In genomic region chr18:48828201-48828580, GRCh38 we compare ENCODE assay signal across 13 cellular contexts.
DNase-seq lines count a peak whose midpoint lies in the region; ATAC-seq and TF ChIP-seq lines count a peak whose summit lies in the region.
"Had no signal": no experiment of that assay in that cellular context is flagged by ENCODE, and none has a peak within 500 bp of the region (broad histone marks: within the 10 kb centered on the region; RNA-seq: fewer than 3 reads in every experiment).

No MANE protein-coding gene starts in this region.

- no peaks in the 10 kb centered on the region for H3K9me3 Mint-ChIP-seq in activated naive CD4-positive, alpha-beta T cell treated with anti-CD3 and anti-CD28 coated beads for 36 hours

- no peak for TF ChIP-seq CTCF in A673 (conservative IDR thresholded peaks at IDR 0.05; ENCODE audit: low read depth, low read length)
- TF ChIP-seq CTCF in esophagus muscularis mucosa (IDR thresholded peaks at IDR 0.05) = no peak
- TF ChIP-seq CTCF in parathyroid adenoma (IDR thresholded peaks at IDR 0.05) = no peak
- no peak for TF ChIP-seq CTCF in upper lobe of right lung (IDR thresholded peaks at IDR 0.05)

- no peak overlapping the region for H2AFZ ChIP-seq in Karpas-422 (ENCODE audit: low read length)
- peak overlapping the region; percentile 72 for H2AFZ ChIP-seq in parathyroid adenoma

- H3K9ac ChIP-seq in Karpas-422 (ENCODE audit: low read length) (peak overlapping the region; percentile 16; the same call in 1 of the 2 replicates), parathyroid adenoma (no peak overlapping the region)

- H3K36me3 ChIP-seq in A673 (ENCODE audit: insufficient read depth, low read length, poor library complexity, severe bottlenecking) = no peaks in the 10 kb centered on the region
- no peaks in the 10 kb centered on the region for H3K36me3 ChIP-seq in Karpas-422 (ENCODE audit: insufficient read depth, low read length)
- H3K36me3 ChIP-seq in esophagus muscularis mucosa = no peaks in the 10 kb centered on the region
- H3K36me3 ChIP-seq in parathyroid adenoma (ENCODE audit: control insufficient read depth, insufficient read depth, low read length) = no peaks in the 10 kb centered on the region
- H3K36me3 ChIP-seq in upper lobe of right lung = no peaks in the 10 kb centered on the region
- H3K36me3 ChIP-seq: neutrophil had no signal

- H3K79me2 ChIP-seq in Karpas-422 (ENCODE audit: low read length) (no peaks in the 10 kb centered on the region), parathyroid adenoma (peaks cover 2% of the 10 kb centered on the region)

- H3K4me3 Mint-ChIP-seq in activated naive CD4-positive, alpha-beta T cell treated with anti-CD3 and anti-CD28 coated beads for 36 hours = no peak overlapping the region

- peaks cover 58% of the 10 kb centered on the region for H3K4me1 ChIP-seq in A673 (ENCODE audit: insufficient read depth, low read length, poor library complexity, severe bottlenecking)
- H3K4me1 ChIP-seq in Karpas-422 (ENCODE audit: low read length) = peaks cover 37% of the 10 kb centered on the region
- H3K4me1 ChIP-seq in esophagus muscularis mucosa = peaks cover 53 to 69% (median 62%) of the 10 kb centered on the region in 4 donors
- H3K4me1 ChIP-seq in parathyroid adenoma = peaks cover 49% of the 10 kb centered on the region
- H3K4me1 ChIP-seq in upper lobe of right lung = peaks cover 26% of the 10 kb centered on the region

- 31% methylated on average over 4 of the region's 4 CpGs for WGBS in esophagus muscularis mucosa

- POLR2A ChIA-PET in A673 (lab: Charles Lee; ENCODE audit: low non-redundant PET) = no interaction called here

- H3K9me3 ChIP-seq in A673 (ENCODE audit: low read depth, low read length, poor library complexity, severe bottlenecking) (peaks cover 5% of the 10 kb centered on the region), Karpas-422 (ENCODE audit: low read length) (no peaks in the 10 kb centered on the region), esophagus muscularis mucosa (peaks cover 0 to 5% (median 0%) of the 10 kb centered on the region in 4 donors), parathyroid adenoma (ENCODE audit: control insufficient read depth, low read length) (no peaks in the 10 kb centered on the region), upper lobe of right lung (no peaks in the 10 kb centered on the region)
- H3K9me3 ChIP-seq: neutrophil had no signal

- 0 out of 2 replicates have a peak, but pooled peaks cover 3% of the 10 kb centered on the region for H4K20me1 ChIP-seq in Karpas-422 (ENCODE audit: insufficient read depth, low read depth, low read length)

- no TSS peak for BruUV-seq in A673 (replicated peaks; lab: Mats Ljungman, UMichigan)

- intact Hi-C loops in A673 (cut with micrococcal nuclease; ENCODE audit: unreplicated experiment) (no loop called here), esophagus muscularis mucosa (cut with DNase I) (loop anchor here (5.0 kb wide), 1 partner anchor 46 kb away; no protein-coding TSS in a partner anchor), upper lobe of right lung (cut with DNase I) (no loop called here)
- intact Hi-C loops in activated naive CD4-positive, alpha-beta T cell treated with anti-CD3 and anti-CD28 coated beads for 36 hours (cut with micrococcal nuclease) = no loop called here

- H3K27me3 Mint-ChIP-seq in activated naive CD4-positive, alpha-beta T cell treated with anti-CD3 and anti-CD28 coated beads for 36 hours (ENCODE audit: low read depth) = no peaks in the 10 kb centered on the region

- ATAC-seq in HG03342 (IDR thresholded peaks at IDR 0.05; ENCODE audit: unreplicated experiment) (no peak), upper lobe of right lung (no peak)

- CTCF ChIA-PET in A673 (lab: Charles Lee) = interaction anchor here (0.5 to 1.5 kb wide), 3 partner anchors 12 to 587 kb away, joined by 3 to 7 read pairs (median 3); no protein-coding TSS in a partner anchor
- CTCF ChIA-PET in activated naive CD4-positive, alpha-beta T cell treated with anti-CD3 and anti-CD28 coated beads for 36 hours (lab: Charles Lee) = interaction anchor here (0.5 to 1.0 kb wide), 3 partner anchors 49 to 71 kb away, joined by 3 to 6 read pairs (median 3); no protein-coding TSS in a partner anchor

- DNase-seq in A673 (ENCODE audit: low spot score) (no peak), Karpas-422 (no peak), esophagus muscularis mucosa (ENCODE audit: extremely low spot score) (no peak), upper lobe of right lung (no peak), DMS 273 (lab: John Stamatoyannopoulos, UW; ENCODE audit: unreplicated experiment) (no peak)
- no peak for DNase-seq in activated naive CD4-positive, alpha-beta T cell treated with anti-CD3 and anti-CD28 coated beads for 36 hours
- DNase-seq: AML-193; GF-D8; NCI-H1694 treated with DMSO at 0.1 percent for 48 hours; stimulated activated CD4-positive, alpha-beta T cell treated with anti-CD3 and anti-CD28 coated beads, Interleukin-4, amount 100 ng/mL, for 1 hour had no signal

- H3K9me2 ChIP-seq in Karpas-422 (replicated peaks; ENCODE audit: insufficient read depth, low read length) = no peaks in the 10 kb centered on the region

- no peaks in the 10 kb centered on the region for H3K36me3 Mint-ChIP-seq in activated naive CD4-positive, alpha-beta T cell treated with anti-CD3 and anti-CD28 coated beads for 36 hours (ENCODE audit: low read depth)

- TF ChIP-seq POLR2A in esophagus muscularis mucosa (IDR thresholded peaks at IDR 0.05; ENCODE audit: low read depth) = no peak

- H3K27ac ChIP-seq in A673 (ENCODE audit: low read depth, low read length, poor library complexity, severe bottlenecking) (peak overlapping the region; percentile 28), Karpas-422 (ENCODE audit: low read length) (no peak overlapping the region), esophagus muscularis mucosa (replicated peaks in 1 of 4) (peak overlapping the region; percentile 38 to 70 (median 50)), parathyroid adenoma (peak overlapping the region; percentile 85), upper lobe of right lung (no peak overlapping the region)
- H3K27ac ChIP-seq: neutrophil had no signal

- no peak for TF ChIP-seq EP300 in esophagus muscularis mucosa (IDR thresholded peaks at IDR 0.05)

- H3K4me2 ChIP-seq in Karpas-422 (ENCODE audit: low read depth, low read length, poor library complexity, severe bottlenecking) = peak overlapping the region; percentile 4
- peak overlapping the region; percentile 36 for H3K4me2 ChIP-seq in parathyroid adenoma (ENCODE audit: low read length)

- H3K27me3 ChIP-seq in A673 (replicated peaks; ENCODE audit: insufficient read depth, low read depth, low read length, poor library complexity) = no peaks in the 10 kb centered on the region
- H3K27me3 ChIP-seq in Karpas-422 (ENCODE audit: low read length) = no peaks in the 10 kb centered on the region
- H3K27me3 ChIP-seq in esophagus muscularis mucosa = no peaks in the 10 kb centered on the region
- H3K27me3 ChIP-seq in parathyroid adenoma (ENCODE audit: control insufficient read depth, insufficient read depth, low read length) = no peaks in the 10 kb centered on the region
- no peaks in the 10 kb centered on the region for H3K27me3 ChIP-seq in upper lobe of right lung

- H3K4me1 Mint-ChIP-seq in activated naive CD4-positive, alpha-beta T cell treated with anti-CD3 and anti-CD28 coated beads for 36 hours (ENCODE audit: low read depth) = peaks cover 14% of the 10 kb centered on the region

- H3K27ac Mint-ChIP-seq in activated naive CD4-positive, alpha-beta T cell treated with anti-CD3 and anti-CD28 coated beads for 36 hours = no peak overlapping the region

- H3K4me3 ChIP-seq in A673 (ENCODE audit: low read depth, low read length, poor library complexity, severe bottlenecking) (no peak overlapping the region), Karpas-422 (ENCODE audit: low read length) (no peak overlapping the region), esophagus muscularis mucosa (peak overlapping the region in 3 of 4 donors; percentile 2 to 19 (median 17)), parathyroid adenoma (ENCODE audit: low read depth, low read length) (peak overlapping the region; percentile 20), upper lobe of right lung (no peak overlapping the region)

Comparison
In these comparisons a context has a peak if more than half of its experiments do, and no peak if none do; other contexts are left out.
1. H3K27ac ChIP-seq: peak in A673 (single experiment), esophagus muscularis mucosa (4 of 4) and parathyroid adenoma (single experiment); none in Karpas-422 (single experiment) and upper lobe of right lung (single experiment).
2. H3K4me3 ChIP-seq: peak in esophagus muscularis mucosa (3 of 4) and parathyroid adenoma (single experiment); none in A673 (single experiment), Karpas-422 (single experiment) and upper lobe of right lung (single experiment).